ENCODE assay signal across 18 cellular contexts in the genomic region with DNA sequence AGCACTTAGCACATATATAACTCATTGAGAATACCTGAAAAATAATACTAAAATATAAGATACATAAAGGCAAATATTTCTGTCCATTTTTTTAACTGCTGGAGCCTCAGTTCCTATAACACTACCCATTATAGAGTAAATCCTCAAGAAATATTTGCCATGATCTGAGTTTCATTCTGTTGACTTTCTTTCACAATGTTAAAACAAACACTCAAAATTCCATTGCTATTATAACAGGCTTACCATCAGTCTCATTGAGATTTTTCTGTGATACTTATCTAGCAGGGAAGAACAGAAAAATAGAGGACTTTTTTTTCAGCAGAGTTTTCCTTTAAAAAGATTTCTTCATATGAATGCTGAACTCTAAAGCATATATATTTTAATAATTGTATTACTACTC. TPM values are rescaled to one million over a fixed set of nuclear protein-coding genes. Genes with fewer than 3 reads are reported as not detected.
A peak's percentile ranks its signal among the peaks of the same experiment; 100 is the strongest.
DNase-seq lines count a peak whose midpoint lies in the region; ATAC-seq and TF ChIP-seq lines count a peak whose summit lies in the region.
"Had no signal": no experiment of that assay in that cellular context is flagged by ENCODE, and none has a peak within 500 bp of the region (broad histone marks: within the 10 kb centered on the region; RNA-seq: fewer than 3 reads in every experiment).

No MANE protein-coding gene starts in this region.

- H3K27me3 ChIP-seq in upper lobe of left lung = no peaks in the 10 kb centered on the region
- H3K27me3 ChIP-seq: BLaER1 treated with 17β-estradiol and CSF1 and Interleukin-3, amounts not matched to agents 10 nM and 100 nM had no signal

- TF ChIP-seq CTCF in HFFc6 (IDR thresholded peaks at IDR 0.05) (no peak), fibroblast of pulmonary artery (IDR thresholded peaks at IDR 0.05; ENCODE audit: low read length, missing control alignments) (no peak), upper lobe of left lung (IDR thresholded peaks at IDR 0.05) (no peak)

- DNase-seq in DMS53 (lab: John Stamatoyannopoulos, UW) (peak; percentile 84), HFFc6 (peak; percentile 32), fibroblast of pulmonary artery (ENCODE audit: low read depth) (peak; percentile 38), upper lobe of left lung (no peak), H4 (ENCODE audit: low spot score) (no peak), cortex of kidney (lab: John Stamatoyannopoulos, UW) (no peak)
- DNase-seq: ACHN; Calu3; CD4-positive, CD25-positive, alpha-beta regulatory T cell; DMS 273 treated with DMSO at 0.1 percent for 48 hours; DMS79 treated with DMSO at 0.1 percent for 48 hours; EL; GOT3; KBM-7 had no signal

- H3K36me3 ChIP-seq in upper lobe of left lung = no peaks in the 10 kb centered on the region
- H3K36me3 ChIP-seq: BLaER1 treated with 17β-estradiol and CSF1 and Interleukin-3, amounts not matched to agents 10 nM and 100 nM; HAP-1 had no signal

- TF ChIP-seq POLR2A in upper lobe of left lung (IDR thresholded peaks at IDR 0.05) = no peak

- H3K4me1 ChIP-seq in upper lobe of left lung = peaks cover 0 to 19% (median 0%) of the 10 kb centered on the region in 4 donors
- H3K4me1 ChIP-seq: BLaER1 treated with 17β-estradiol and CSF1 and Interleukin-3, amounts not matched to agents 10 nM and 100 nM; HAP-1 had no signal

- H3K27ac ChIP-seq in upper lobe of left lung = peak overlapping the region in 2 of 4 donors; percentile 64 to 82
- H3K27ac ChIP-seq: BLaER1 treated with 17β-estradiol and CSF1 and Interleukin-3, amounts not matched to agents 10 nM and 100 nM had no signal

- H3K9me3 ChIP-seq in upper lobe of left lung = no peaks in the 10 kb centered on the region
- H3K9me3 ChIP-seq: BLaER1 treated with 17β-estradiol and CSF1 and Interleukin-3, amounts not matched to agents 10 nM and 100 nM; HAP-1 had no signal

- no peak overlapping the region for H3K27ac Mint-ChIP-seq in HFFc6
- H3K27ac Mint-ChIP-seq: CD4-positive, CD25-positive, alpha-beta regulatory T cell had no signal

- H3K9me3 Mint-ChIP-seq in HFFc6 = no peaks in the 10 kb centered on the region

- H3K36me3 Mint-ChIP-seq in HFFc6 (ENCODE audit: low read depth) = no peaks in the 10 kb centered on the region
- H3K36me3 Mint-ChIP-seq: CD4-positive, CD25-positive, alpha-beta regulatory T cell had no signal

- H3K4me3 ChIP-seq in fibroblast of pulmonary artery (replicated peaks; ENCODE audit: low read depth, low read length) (no peak overlapping the region), upper lobe of left lung (no peak overlapping the region)
- H3K4me3 ChIP-seq: BLaER1 treated with 17β-estradiol and CSF1 and Interleukin-3, amounts not matched to agents 10 nM and 100 nM; HAP-1 had no signal

- TF ChIP-seq EP300 in upper lobe of left lung (IDR thresholded peaks at IDR 0.05) = peak; percentile 11 to 91 (median 54)

- peaks cover 40% of the 10 kb centered on the region for H3K4me1 Mint-ChIP-seq in HFFc6 (ENCODE audit: low read depth)
- H3K4me1 Mint-ChIP-seq: CD4-positive, CD25-positive, alpha-beta regulatory T cell had no signal

- H3K27me3 Mint-ChIP-seq in HFFc6 (ENCODE audit: insufficient read depth) = no peaks in the 10 kb centered on the region
- H3K27me3 Mint-ChIP-seq: CD4-positive, CD25-positive, alpha-beta regulatory T cell had no signal

- no peak overlapping the region for H3K4me3 Mint-ChIP-seq in HFFc6
- H3K4me3 Mint-ChIP-seq: CD4-positive, CD25-positive, alpha-beta regulatory T cell had no signal

- ATAC-seq in upper lobe of left lung (ENCODE audit: low FRiP score in 2 of 2) (peak in 1 of 2 donors; percentile 56), HG02852 (IDR thresholded peaks at IDR 0.05; ENCODE audit: unreplicated experiment) (no peak)

RNA-seq across cellular contexts. Expression of gene LMO3, which starts 24.5 kb away (rescaled TPM):
- total RNA-seq in HFFc6 (2021; fragmentation: NEBNext Ultra II Directional; extraction: Animal tissue kit (Norgen Biotek cat#: 25700)) = under 1 TPM; 0.12 to 0.60 (median 0.34) TPM
- total RNA-seq in upper lobe of left lung = 100 to 1,000 TPM; 100 to 372 (median 166) TPM
- total RNA-seq in H4 (2014; rRNA removed; shearing (Covaris generic)) = 0.27 and 2.9 TPM in 2 replicates
- total RNA-seq: A172; Calu3; CD4-positive, CD25-positive, alpha-beta regulatory T cell had no signal

Comparison
In these comparisons a context has a peak if more than half of its experiments do, and no peak if none do; other contexts are left out.
1. DNase-seq: peak in DMS53 (single experiment), HFFc6 (single experiment) and fibroblast of pulmonary artery (single experiment); none in upper lobe of left lung (0 of 2), H4 (single experiment) and cortex of kidney (single experiment).
2. RNA of gene LMO3, which starts 24.5 kb away (total RNA-seq): 100 to 372 TPM in upper lobe of left lung; 0.12 to 0.60 TPM in HFFc6 and 0.27 to 2.9 TPM in H4; every median in the first group is over 10 times any median in the second.